In genomic region chr2:48912110-48912509, GRCh38 we compare ENCODE assay signal across 19 cellular contexts.
A peak's percentile ranks its signal among the peaks of the same experiment; 100 is the strongest.
DNase-seq lines count a peak whose midpoint lies in the region; TF ChIP-seq lines count a peak whose summit lies in the region.
"Had no signal": no experiment of that assay in that cellular context is flagged by ENCODE, and none has a peak within 500 bp of the region (broad histone marks: within the 10 kb centered on the region; RNA-seq: fewer than 3 reads in every experiment).

No MANE protein-coding gene starts in this region.

- no peak overlapping the region for H3K9ac ChIP-seq in mammary epithelial cell (ENCODE audit: insufficient read depth, low read length)

- no TSS peak for BruUV-seq in mammary epithelial cell (replicated peaks; lab: Mats Ljungman, UMichigan)

- H3K4me3 ChIP-seq in H7 (ENCODE audit: insufficient read depth, low read depth, low read length), result no peak overlapping the region
- no peak overlapping the region for H3K4me3 ChIP-seq in mammary epithelial cell (replicated peaks in 1 of 3; ENCODE audit: insufficient read depth in 1 of 3, low read depth in 2 of 3, low read length in 3 of 3)
- H3K4me3 ChIP-seq: esophagus squamous epithelium, pancreas had no signal

- CTCF ChIA-PET in mammary epithelial cell (lab: Charles Lee; ENCODE audit: low non-redundant PET), result no interaction called here

- DNase-seq in D341Med (ENCODE audit: low spot score) (peak; percentile 35), H7 (peak; percentile 53), SK-N-DZ (ENCODE audit: low spot score) (peak; percentile 20), iPS-NIHi7 (ENCODE audit: extremely low spot score) (peak; percentile 43), GDM1 (lab: John Stamatoyannopoulos, UW) (no peak), activated T-cell treated with anti-CD3 and anti-CD28 coated beads for 4 hours (no peak), mammary epithelial cell (no peak), putamen (ENCODE audit: low spot score) (no peak)
- DNase-seq: activated CD4-positive, alpha-beta memory T cell treated with anti-CD3 and anti-CD28 coated beads, Interleukin-2, amount 10 ng/mL, durations not matched to agents 7 days and 5 days; activated effector memory CD4-positive, alpha-beta T cell treated with anti-CD3 and anti-CD28 coated beads, Interleukin-2, amount 50 U/mL, for 16 hours; aorta; dermis blood vessel endothelial cell; EL; esophagus squamous epithelium; kidney glomerular epithelial cell; NCI-H2081; pancreas; SHP77 treated with DMSO at 0.1 percent for 48 hours had no signal

- intact Hi-C loops in mammary epithelial cell (cut with micrococcal nuclease), result no loop called here

- no peaks in the 10 kb centered on the region for H3K79me2 ChIP-seq in mammary epithelial cell (ENCODE audit: insufficient read depth, low read length)

- dilution Hi-C loops in mammary epithelial cell (cut with HindIII; ENCODE audit: low sequenced_read_pairs), result no loop called here

- in situ Hi-C loops in mammary epithelial cell (cut with MboI; ENCODE audit: low sequenced_read_pairs in 2 of 2), result no loop called here

- no peaks in the 10 kb centered on the region for H4K20me1 ChIP-seq in mammary epithelial cell (ENCODE audit: insufficient read depth, low read length)

- H3K36me3 ChIP-seq in H7 (replicated peaks; ENCODE audit: control insufficient read depth, insufficient read depth, low read length), result no peaks in the 10 kb centered on the region
- H3K36me3 ChIP-seq in mammary epithelial cell (ENCODE audit: insufficient read depth, low read length), result no peaks in the 10 kb centered on the region
- H3K36me3 ChIP-seq: esophagus squamous epithelium, pancreas had no signal

- 88% methylated on average over 4 of the region's 4 CpGs for WGBS in mammary epithelial cell (ENCODE audit: low coverage, missing lambda C conversion rate)

- H2AFZ ChIP-seq in mammary epithelial cell (ENCODE audit: low read depth, low read length), result no peak overlapping the region

- no peak overlapping the region for H3K4me2 ChIP-seq in mammary epithelial cell (ENCODE audit: insufficient read depth, low read depth, low read length)

- no peaks in the 10 kb centered on the region for H3K4me1 ChIP-seq in mammary epithelial cell (ENCODE audit: insufficient read depth, low read length)
- H3K4me1 ChIP-seq: esophagus squamous epithelium, pancreas had no signal

- TF ChIP-seq CTCF in mammary epithelial cell (conservative IDR thresholded peaks at IDR 0.05 in 1 of 2, IDR thresholded peaks at IDR 0.05 in 1 of 2; ENCODE audit: extremely low read depth in 1 of 2, insufficient read depth in 1 of 2, low read depth in 1 of 2, low read length in 2 of 2), result no peak

- H3K27me3 ChIP-seq in H7 (ENCODE audit: control insufficient read depth, insufficient read depth, low read length) (no peaks in the 10 kb centered on the region), mammary epithelial cell (ENCODE audit: insufficient read depth, low read length) (no peaks in the 10 kb centered on the region)
- H3K27me3 ChIP-seq: esophagus squamous epithelium, pancreas had no signal

- H3K9me3 ChIP-seq in mammary epithelial cell (replicated peaks; ENCODE audit: insufficient read depth, low read length), result no peaks in the 10 kb centered on the region
- H3K9me3 ChIP-seq: esophagus squamous epithelium, pancreas had no signal

- H3K27ac ChIP-seq in mammary epithelial cell (ENCODE audit: insufficient read depth, low read depth, low read length), result no peak overlapping the region
- H3K27ac ChIP-seq: C4-2B, esophagus squamous epithelium, pancreas had no signal

Comparison
In these comparisons a context has a peak if more than half of its experiments do, and no peak if none do; other contexts are left out.
1. DNase-seq: peak in D341Med (single experiment), H7 (single experiment), SK-N-DZ (single experiment) and iPS-NIHi7 (single experiment); none in GDM1 (single experiment), activated T-cell treated with anti-CD3 and anti-CD28 coated beads for 4 hours (single experiment), mammary epithelial cell (single experiment) and putamen (single experiment).